8 cellular contexts compared by ENCODE assay signal in genomic region chr12:81758421-81759214, GRCh38. TPM values are rescaled to one million over a fixed set of nuclear protein-coding genes. Genes with fewer than 3 reads are reported as not detected.
DNase-seq lines count a peak whose midpoint lies in the region; ATAC-seq and TF ChIP-seq lines count a peak whose summit lies in the region.

No MANE protein-coding gene starts in this region.

- CTCF ChIA-PET in CD8-positive, alpha-beta T cell (lab: Charles Lee) = interaction anchor here (1.0 to 1.1 kb wide), 2 partner anchors 23 to 234 kb away, joined by 3 to 4 read pairs; no protein-coding TSS in a partner anchor

- DNase-seq in CD8-positive, alpha-beta T cell = peak in 1 of 7 experiments; percentile 19
- peak; percentile 28 for DNase-seq in MG63
- DNase-seq in activated T-cell treated with anti-CD3 and anti-CD28 coated beads, Interleukin-2, amount 50 U/mL, for 72 hours = peak; percentile 4 to 8
- peak; percentile 67 for DNase-seq in glutamatergic neuron
- peak; percentile 50 for DNase-seq in occipital lobe (lab: John Stamatoyannopoulos, UW)
- DNase-seq in RKO (ENCODE audit: low spot score) = no peak
- DNase-seq in NCI-H2029 (lab: John Stamatoyannopoulos, UW) = no peak

- no peaks in the 10 kb centered on the region for H3K9me3 ChIP-seq in CD8-positive, alpha-beta T cell (ENCODE audit: low read length)
- no peaks in the 10 kb centered on the region for H3K9me3 ChIP-seq in MG63

- H3K27me3 ChIP-seq in CD8-positive, alpha-beta T cell (ENCODE audit: insufficient read depth, low read length) = peaks cover 11% of the 10 kb centered on the region
- peaks cover 22% of the 10 kb centered on the region for H3K27me3 ChIP-seq in MG63

- H3K4me3 Mint-ChIP-seq in CD8-positive, alpha-beta T cell = peak overlapping the region; percentile 71
- H3K4me3 Mint-ChIP-seq in activated T-cell treated with anti-CD3 and anti-CD28 coated beads, Interleukin-2, amount 50 U/mL, for 72 hours = peak overlapping the region; percentile 80 to 83
- H3K4me3 Mint-ChIP-seq in glutamatergic neuron (ENCODE audit: unreplicated experiment) = peak overlapping the region; percentile 95

- POLR2A ChIA-PET in CD8-positive, alpha-beta T cell (lab: Charles Lee) = no interaction called here

- H3K4me1 ChIP-seq in CD8-positive, alpha-beta T cell (ENCODE audit: insufficient read depth, low read length) = peaks cover 12% of the 10 kb centered on the region

- peaks cover 13% of the 10 kb centered on the region for H3K4me1 Mint-ChIP-seq in CD8-positive, alpha-beta T cell (ENCODE audit: low read depth)
- peaks cover 15% of the 10 kb centered on the region for H3K4me1 Mint-ChIP-seq in activated T-cell treated with anti-CD3 and anti-CD28 coated beads, Interleukin-2, amount 50 U/mL, for 72 hours (ENCODE audit: low read depth)
- H3K4me1 Mint-ChIP-seq in glutamatergic neuron (ENCODE audit: low read depth, unreplicated experiment) = peaks cover 2% of the 10 kb centered on the region

- no peak overlapping the region for H3K27ac ChIP-seq in CD8-positive, alpha-beta T cell (ENCODE audit: low read depth, low read length)

- TF ChIP-seq CTCF in CD8-positive, alpha-beta T cell (IDR thresholded peaks at IDR 0.05) = no peak
- TF ChIP-seq CTCF in glutamatergic neuron (IDR thresholded peaks at IDR 0.05; ENCODE audit: partially characterized antibody, unreplicated experiment) = no peak

- no peaks in the 10 kb centered on the region for H3K9me3 Mint-ChIP-seq in CD8-positive, alpha-beta T cell
- H3K9me3 Mint-ChIP-seq in activated T-cell treated with anti-CD3 and anti-CD28 coated beads, Interleukin-2, amount 50 U/mL, for 72 hours = no peaks in the 10 kb centered on the region
- peaks cover 6% of the 10 kb centered on the region for H3K9me3 Mint-ChIP-seq in glutamatergic neuron (ENCODE audit: unreplicated experiment)

- no peaks in the 10 kb centered on the region for H3K36me3 ChIP-seq in CD8-positive, alpha-beta T cell (ENCODE audit: insufficient read depth, low read length)
- no peaks in the 10 kb centered on the region for H3K36me3 ChIP-seq in MG63

- peaks cover 40% of the 10 kb centered on the region for H3K27me3 Mint-ChIP-seq in CD8-positive, alpha-beta T cell (ENCODE audit: low read depth)
- peaks cover 51% of the 10 kb centered on the region for H3K27me3 Mint-ChIP-seq in activated T-cell treated with anti-CD3 and anti-CD28 coated beads, Interleukin-2, amount 50 U/mL, for 72 hours (ENCODE audit: low read depth)
- H3K27me3 Mint-ChIP-seq in glutamatergic neuron (ENCODE audit: unreplicated experiment) = peaks cover 10% of the 10 kb centered on the region

- H3K36me3 Mint-ChIP-seq in CD8-positive, alpha-beta T cell = no peaks in the 10 kb centered on the region
- no peaks in the 10 kb centered on the region for H3K36me3 Mint-ChIP-seq in activated T-cell treated with anti-CD3 and anti-CD28 coated beads, Interleukin-2, amount 50 U/mL, for 72 hours (ENCODE audit: insufficient read depth in 2 of 2)
- no peaks in the 10 kb centered on the region for H3K36me3 Mint-ChIP-seq in glutamatergic neuron (ENCODE audit: unreplicated experiment)

- intact Hi-C loops in CD8-positive, alpha-beta T cell (cut with DNase I, micrococcal nuclease) = no loop called here

- ATAC-seq in CD8-positive, alpha-beta T cell = no peak
- ATAC-seq in activated T-cell treated with anti-CD3 and anti-CD28 coated beads, Interleukin-2, amount 50 U/mL, for 72 hours (replicated peaks in 1 of 2) = peak; percentile 36
- no peak for ATAC-seq in HG03520 (IDR thresholded peaks at IDR 0.05; ENCODE audit: unreplicated experiment)

- no peak overlapping the region for H3K27ac Mint-ChIP-seq in CD8-positive, alpha-beta T cell
- no peak overlapping the region for H3K27ac Mint-ChIP-seq in activated T-cell treated with anti-CD3 and anti-CD28 coated beads, Interleukin-2, amount 50 U/mL, for 72 hours
- peak overlapping the region; percentile 64 for H3K27ac Mint-ChIP-seq in glutamatergic neuron (ENCODE audit: unreplicated experiment)

- H3K4me3 ChIP-seq in CD8-positive, alpha-beta T cell (ENCODE audit: low read depth, low read length) = peak overlapping the region; percentile 31
- peak overlapping the region; percentile 46 for H3K4me3 ChIP-seq in MG63

RNA-seq across cellular contexts. Expression of gene PPFIA2, which starts 0.5 kb away (rescaled TPM):
- total RNA-seq in CD8-positive, alpha-beta T cell = not detected
- total RNA-seq in MG63 (2014; rRNA removed; shearing (Covaris generic); ENCODE audit: low replicate concordance) = not detected in 2 replicates
- not detected for total RNA-seq in activated T-cell treated with anti-CD3 and anti-CD28 coated beads, Interleukin-2, amount 50 U/mL, for 72 hours
- total RNA-seq in glutamatergic neuron (ENCODE audit: unreplicated experiment) (31.1 TPM), occipital lobe (237 TPM)

Comparison
In these comparisons a context has a peak if more than half of its experiments do, and no peak if none do; other contexts are left out.
1. ATAC-seq: peak in activated T-cell treated with anti-CD3 and anti-CD28 coated beads, Interleukin-2, amount 50 U/mL, for 72 hours (2 of 2); none in CD8-positive, alpha-beta T cell (single experiment) and HG03520 (single experiment).
2. DNase-seq: peak in MG63 (single experiment), activated T-cell treated with anti-CD3 and anti-CD28 coated beads, Interleukin-2, amount 50 U/mL, for 72 hours (2 of 2), glutamatergic neuron (single experiment) and occipital lobe (single experiment); none in RKO (single experiment) and NCI-H2029 (single experiment).
3. RNA of gene PPFIA2, which starts 0.5 kb away (total RNA-seq): 237 TPM in occipital lobe (single experiment) and 31.1 TPM in glutamatergic neuron (single experiment); not detected in CD8-positive, alpha-beta T cell, not detected in MG63 and not detected in activated T-cell treated with anti-CD3 and anti-CD28 coated beads, Interleukin-2, amount 50 U/mL, for 72 hours; every median in the first group is over 10 times any median in the second.
4. Peak in every context shown above with its lines, with median percentiles within 50 percentile points of each other: H3K4me3 Mint-ChIP-seq.